In the genomic region with DNA sequence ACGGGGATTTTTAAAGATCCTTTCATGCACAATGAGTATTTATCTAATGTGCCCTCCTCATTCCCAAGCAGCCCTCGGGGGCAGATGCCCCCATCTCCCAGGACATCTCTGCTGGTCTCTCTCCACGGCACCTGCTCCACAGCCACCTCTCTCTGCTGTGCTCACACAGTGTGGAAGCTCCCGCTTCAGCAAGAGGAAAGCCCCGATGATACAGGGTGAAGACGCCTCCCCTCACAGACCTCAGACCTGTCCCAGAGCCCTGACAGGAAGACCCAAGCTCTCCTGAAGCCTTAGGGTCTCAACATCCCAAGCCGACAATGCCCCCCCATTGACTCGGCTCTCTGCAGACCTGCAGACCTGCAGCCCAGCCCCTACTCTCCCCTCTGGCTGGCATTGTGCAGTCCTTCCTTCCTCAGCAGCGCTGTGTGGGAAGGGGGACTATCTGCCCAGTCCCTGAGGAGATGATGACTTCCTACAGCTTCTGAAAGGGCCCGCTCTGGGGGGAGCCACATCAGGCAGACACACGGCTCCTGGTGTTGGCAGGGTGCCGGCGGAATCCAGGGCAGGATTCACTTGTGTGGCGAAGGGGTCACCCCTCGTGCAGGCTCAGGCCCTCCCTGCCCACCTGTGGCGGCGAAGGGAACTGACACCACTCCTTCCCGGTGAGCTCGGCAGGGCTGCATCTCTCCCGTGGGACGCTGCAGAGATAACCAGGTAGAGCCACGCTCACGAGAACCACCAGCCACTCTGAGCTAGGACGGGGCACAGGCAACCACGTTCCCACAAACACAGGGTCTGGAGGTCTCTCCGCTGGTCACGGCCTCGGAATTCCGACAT, we compare ENCODE assay signal across 2 cellular contexts.
TF ChIP-seq lines count a peak whose summit lies in the region.

No MANE protein-coding gene starts in this region.

TF ChIP-seq in GM23338, 12 proteins besides CTCF, POLR2A, EP300 and RAD21 (continued from another document and continues in another):
- TF ChIP-seq, protein P1, sequence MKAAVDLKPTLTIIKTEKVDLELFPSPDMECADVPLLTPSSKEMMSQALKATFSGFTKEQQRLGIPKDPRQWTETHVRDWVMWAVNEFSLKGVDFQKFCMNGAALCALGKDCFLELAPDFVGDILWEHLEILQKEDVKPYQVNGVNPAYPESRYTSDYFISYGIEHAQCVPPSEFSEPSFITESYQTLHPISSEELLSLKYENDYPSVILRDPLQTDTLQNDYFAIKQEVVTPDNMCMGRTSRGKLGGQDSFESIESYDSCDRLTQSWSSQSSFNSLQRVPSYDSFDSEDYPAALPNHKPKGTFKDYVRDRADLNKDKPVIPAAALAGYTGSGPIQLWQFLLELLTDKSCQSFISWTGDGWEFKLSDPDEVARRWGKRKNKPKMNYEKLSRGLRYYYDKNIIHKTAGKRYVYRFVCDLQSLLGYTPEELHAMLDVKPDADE (IDR thresholded peaks at IDR 0.05), result no peak
- no peak for TF ChIP-seq JUNB (IDR thresholded peaks at IDR 0.05; ENCODE audit: unreplicated experiment)
- TF ChIP-seq CREB1 (CRISPR knock-in tag; IDR thresholded peaks at IDR 0.05; ENCODE audit: low read depth), result no peak
- TF ChIP-seq EZH2 (IDR thresholded peaks at IDR 0.05; ENCODE audit: low read depth, unreplicated experiment), result no peak
- TF ChIP-seq, protein P2, sequence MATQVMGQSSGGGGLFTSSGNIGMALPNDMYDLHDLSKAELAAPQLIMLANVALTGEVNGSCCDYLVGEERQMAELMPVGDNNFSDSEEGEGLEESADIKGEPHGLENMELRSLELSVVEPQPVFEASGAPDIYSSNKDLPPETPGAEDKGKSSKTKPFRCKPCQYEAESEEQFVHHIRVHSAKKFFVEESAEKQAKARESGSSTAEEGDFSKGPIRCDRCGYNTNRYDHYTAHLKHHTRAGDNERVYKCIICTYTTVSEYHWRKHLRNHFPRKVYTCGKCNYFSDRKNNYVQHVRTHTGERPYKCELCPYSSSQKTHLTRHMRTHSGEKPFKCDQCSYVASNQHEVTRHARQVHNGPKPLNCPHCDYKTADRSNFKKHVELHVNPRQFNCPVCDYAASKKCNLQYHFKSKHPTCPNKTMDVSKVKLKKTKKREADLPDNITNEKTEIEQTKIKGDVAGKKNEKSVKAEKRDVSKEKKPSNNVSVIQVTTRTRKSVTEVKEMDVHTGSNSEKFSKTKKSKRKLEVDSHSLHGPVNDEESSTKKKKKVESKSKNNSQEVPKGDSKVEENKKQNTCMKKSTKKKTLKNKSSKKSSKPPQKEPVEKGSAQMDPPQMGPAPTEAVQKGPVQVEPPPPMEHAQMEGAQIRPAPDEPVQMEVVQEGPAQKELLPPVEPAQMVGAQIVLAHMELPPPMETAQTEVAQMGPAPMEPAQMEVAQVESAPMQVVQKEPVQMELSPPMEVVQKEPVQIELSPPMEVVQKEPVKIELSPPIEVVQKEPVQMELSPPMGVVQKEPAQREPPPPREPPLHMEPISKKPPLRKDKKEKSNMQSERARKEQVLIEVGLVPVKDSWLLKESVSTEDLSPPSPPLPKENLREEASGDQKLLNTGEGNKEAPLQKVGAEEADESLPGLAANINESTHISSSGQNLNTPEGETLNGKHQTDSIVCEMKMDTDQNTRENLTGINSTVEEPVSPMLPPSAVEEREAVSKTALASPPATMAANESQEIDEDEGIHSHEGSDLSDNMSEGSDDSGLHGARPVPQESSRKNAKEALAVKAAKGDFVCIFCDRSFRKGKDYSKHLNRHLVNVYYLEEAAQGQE (IDR thresholded peaks at IDR 0.05; ENCODE audit: unreplicated experiment), result no peak
- TF ChIP-seq ZNF331 (CRISPR knock-in tag; IDR thresholded peaks at IDR 0.05; ENCODE audit: low read depth), result no peak
- no peak for TF ChIP-seq ZNF462 (CRISPR knock-in tag; IDR thresholded peaks at IDR 0.05)

TF ChIP-seq in WTC11, 78 proteins besides CTCF, POLR2A, EP300 and RAD21 (continued from another document):
- TF ChIP-seq PRDM15 (CRISPR knock-in tag; IDR thresholded peaks at IDR 0.05), result 0 out of 2 replicates have a peak, but pooled peaks have one; percentile 61
- TF ChIP-seq NR3C1 (CRISPR knock-in tag; conservative IDR thresholded peaks at IDR 0.05; ENCODE audit: low read depth), result no peak
- TF ChIP-seq ZNF138 (CRISPR knock-in tag; conservative IDR thresholded peaks at IDR 0.05), result no peak
- no peak for TF ChIP-seq TEAD1 (CRISPR knock-in tag; IDR thresholded peaks at IDR 0.05)
